In the genomic region with DNA sequence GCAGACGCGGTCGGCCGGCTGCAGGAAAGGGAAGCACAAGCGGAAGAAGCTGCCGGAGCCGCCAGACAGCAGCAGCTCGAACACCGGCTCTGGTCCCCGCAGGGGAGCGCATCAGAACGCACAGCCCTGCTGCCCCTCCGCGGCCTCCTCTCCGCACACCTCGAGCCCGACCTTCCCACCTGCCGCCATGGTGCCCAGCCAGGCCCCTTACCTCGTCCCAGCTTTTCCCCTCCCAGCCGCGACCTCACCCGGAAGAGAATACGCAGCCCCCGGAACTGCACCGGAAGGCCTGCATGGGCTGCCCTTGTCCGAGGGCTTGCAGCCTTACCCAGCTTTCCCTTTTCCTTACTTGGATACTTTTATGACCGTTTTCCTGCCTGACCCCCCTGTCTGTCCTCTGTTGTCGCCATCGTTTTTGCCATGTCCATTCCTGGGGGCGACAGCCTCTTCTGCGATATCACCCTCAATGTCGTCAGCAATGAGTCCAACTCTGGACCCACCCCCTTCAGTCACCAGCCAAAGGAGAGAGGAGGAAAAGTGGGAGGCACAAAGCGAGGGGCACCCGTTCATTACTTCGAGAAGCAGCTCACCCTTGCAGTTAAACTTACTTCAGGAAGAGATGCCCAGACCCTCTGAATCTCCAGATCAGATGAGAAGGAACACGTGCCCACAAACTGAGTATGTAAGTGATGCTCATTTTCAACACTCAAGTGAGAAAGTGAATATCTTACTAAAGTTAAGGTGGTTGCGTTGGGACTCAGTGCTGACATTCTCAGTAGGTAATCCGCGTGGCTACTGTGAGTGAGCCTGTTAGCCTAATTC, we compare ENCODE assay signal across 1 cellular context.
TF ChIP-seq lines count a peak whose summit lies in the region.

No MANE protein-coding gene starts in this region.

TF ChIP-seq in K562, 482 proteins besides CTCF, POLR2A, EP300 and RAD21 (continued from another document and continues in another):
- TF ChIP-seq MTA2 (IDR thresholded peaks at IDR 0.05; ENCODE audit: low read depth): peak; percentile 74
- TF ChIP-seq, protein P1, sequence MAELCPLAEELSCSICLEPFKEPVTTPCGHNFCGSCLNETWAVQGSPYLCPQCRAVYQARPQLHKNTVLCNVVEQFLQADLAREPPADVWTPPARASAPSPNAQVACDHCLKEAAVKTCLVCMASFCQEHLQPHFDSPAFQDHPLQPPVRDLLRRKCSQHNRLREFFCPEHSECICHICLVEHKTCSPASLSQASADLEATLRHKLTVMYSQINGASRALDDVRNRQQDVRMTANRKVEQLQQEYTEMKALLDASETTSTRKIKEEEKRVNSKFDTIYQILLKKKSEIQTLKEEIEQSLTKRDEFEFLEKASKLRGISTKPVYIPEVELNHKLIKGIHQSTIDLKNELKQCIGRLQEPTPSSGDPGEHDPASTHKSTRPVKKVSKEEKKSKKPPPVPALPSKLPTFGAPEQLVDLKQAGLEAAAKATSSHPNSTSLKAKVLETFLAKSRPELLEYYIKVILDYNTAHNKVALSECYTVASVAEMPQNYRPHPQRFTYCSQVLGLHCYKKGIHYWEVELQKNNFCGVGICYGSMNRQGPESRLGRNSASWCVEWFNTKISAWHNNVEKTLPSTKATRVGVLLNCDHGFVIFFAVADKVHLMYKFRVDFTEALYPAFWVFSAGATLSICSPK (IDR thresholded peaks at IDR 0.05; ENCODE audit: borderline replicate concordance): no peak
- TF ChIP-seq JUN (IDR thresholded peaks at IDR 0.05; ENCODE audit: borderline replicate concordance, low read depth, low read length): no peak
- no peak for TF ChIP-seq JUN (CRISPR knock-in tag; IDR thresholded peaks at IDR 0.05; ENCODE audit: borderline replicate concordance)
- no peak for TF ChIP-seq BRF1 (IDR thresholded peaks at IDR 0.05; ENCODE audit: borderline replicate concordance, extremely low read depth, insufficient read length)
- no peak for TF ChIP-seq POLR2AphosphoS2 (IDR thresholded peaks at IDR 0.05; ENCODE audit: low read length)
- TF ChIP-seq ZNF140 (CRISPR knock-in tag; IDR thresholded peaks at IDR 0.05): no peak
- TF ChIP-seq CCAR2 (IDR thresholded peaks at IDR 0.05; ENCODE audit: low read depth, low read length): no peak
- TF ChIP-seq SOX6 (IDR thresholded peaks at IDR 0.05): no peak
- TF ChIP-seq MYNN (IDR thresholded peaks at IDR 0.05): no peak
- no peak for TF ChIP-seq MYNN (CRISPR knock-in tag; IDR thresholded peaks at IDR 0.05)
- peak; percentile 65; the same call in 1 of the 2 replicates for TF ChIP-seq CTBP1 (IDR thresholded peaks at IDR 0.05; ENCODE audit: borderline replicate concordance)
- TF ChIP-seq ESRRB (CRISPR knock-in tag; IDR thresholded peaks at IDR 0.05; ENCODE audit: borderline replicate concordance): no peak
- TF ChIP-seq BHLHE40 (IDR thresholded peaks at IDR 0.05; ENCODE audit: low read length): 0 out of 2 replicates have a peak, but pooled peaks have one; percentile 25
- TF ChIP-seq, protein P2, sequence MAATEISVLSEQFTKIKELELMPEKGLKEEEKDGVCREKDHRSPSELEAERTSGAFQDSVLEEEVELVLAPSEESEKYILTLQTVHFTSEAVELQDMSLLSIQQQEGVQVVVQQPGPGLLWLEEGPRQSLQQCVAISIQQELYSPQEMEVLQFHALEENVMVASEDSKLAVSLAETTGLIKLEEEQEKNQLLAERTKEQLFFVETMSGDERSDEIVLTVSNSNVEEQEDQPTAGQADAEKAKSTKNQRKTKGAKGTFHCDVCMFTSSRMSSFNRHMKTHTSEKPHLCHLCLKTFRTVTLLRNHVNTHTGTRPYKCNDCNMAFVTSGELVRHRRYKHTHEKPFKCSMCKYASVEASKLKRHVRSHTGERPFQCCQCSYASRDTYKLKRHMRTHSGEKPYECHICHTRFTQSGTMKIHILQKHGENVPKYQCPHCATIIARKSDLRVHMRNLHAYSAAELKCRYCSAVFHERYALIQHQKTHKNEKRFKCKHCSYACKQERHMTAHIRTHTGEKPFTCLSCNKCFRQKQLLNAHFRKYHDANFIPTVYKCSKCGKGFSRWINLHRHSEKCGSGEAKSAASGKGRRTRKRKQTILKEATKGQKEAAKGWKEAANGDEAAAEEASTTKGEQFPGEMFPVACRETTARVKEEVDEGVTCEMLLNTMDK (IDR thresholded peaks at IDR 0.05; ENCODE audit: borderline replicate concordance, insufficient read depth, low read depth, low read length, poor library complexity, severe bottlenecking): no peak
- no peak; the same call in 1 of the 2 replicates for TF ChIP-seq XRCC5 (IDR thresholded peaks at IDR 0.05; ENCODE audit: low read depth, low read length)
- TF ChIP-seq SFPQ (IDR thresholded peaks at IDR 0.05; ENCODE audit: low read depth, low read length): no peak
- no peak for TF ChIP-seq FOXJ3 (CRISPR knock-in tag; IDR thresholded peaks at IDR 0.05)
- TF ChIP-seq DACH1 (IDR thresholded peaks at IDR 0.05; ENCODE audit: partially characterized antibody): no peak
- no peak for TF ChIP-seq ZNF277 (CRISPR knock-in tag; IDR thresholded peaks at IDR 0.05; ENCODE audit: borderline replicate concordance)
- no peak for TF ChIP-seq DNMT1 (IDR thresholded peaks at IDR 0.05)
- no peak for TF ChIP-seq MECOM (CRISPR knock-in tag; IDR thresholded peaks at IDR 0.05)
- TF ChIP-seq SMAD2 (IDR thresholded peaks at IDR 0.05; ENCODE audit: low read depth, low read length): no peak
- TF ChIP-seq BDP1 (IDR thresholded peaks at IDR 0.05; ENCODE audit: insufficient read depth, insufficient read length): no peak
- TF ChIP-seq RBM17 (IDR thresholded peaks at IDR 0.05; ENCODE audit: borderline replicate concordance, low read depth, low read length): no peak
- peak; percentile 37 for TF ChIP-seq PRDM10 (IDR thresholded peaks at IDR 0.05; ENCODE audit: partially characterized antibody)
- no peak for TF ChIP-seq MAFG (tag; conservative IDR thresholded peaks at IDR 0.05)
- TF ChIP-seq ZNF699 (CRISPR knock-in tag; IDR thresholded peaks at IDR 0.05; ENCODE audit: insufficient replicate concordance): no peak
- TF ChIP-seq RBBP5 (IDR thresholded peaks at IDR 0.05; ENCODE audit: borderline replicate concordance, insufficient read depth, low read length, poor library complexity, severe bottlenecking): peak; percentile 85
- TF ChIP-seq, protein P3, sequence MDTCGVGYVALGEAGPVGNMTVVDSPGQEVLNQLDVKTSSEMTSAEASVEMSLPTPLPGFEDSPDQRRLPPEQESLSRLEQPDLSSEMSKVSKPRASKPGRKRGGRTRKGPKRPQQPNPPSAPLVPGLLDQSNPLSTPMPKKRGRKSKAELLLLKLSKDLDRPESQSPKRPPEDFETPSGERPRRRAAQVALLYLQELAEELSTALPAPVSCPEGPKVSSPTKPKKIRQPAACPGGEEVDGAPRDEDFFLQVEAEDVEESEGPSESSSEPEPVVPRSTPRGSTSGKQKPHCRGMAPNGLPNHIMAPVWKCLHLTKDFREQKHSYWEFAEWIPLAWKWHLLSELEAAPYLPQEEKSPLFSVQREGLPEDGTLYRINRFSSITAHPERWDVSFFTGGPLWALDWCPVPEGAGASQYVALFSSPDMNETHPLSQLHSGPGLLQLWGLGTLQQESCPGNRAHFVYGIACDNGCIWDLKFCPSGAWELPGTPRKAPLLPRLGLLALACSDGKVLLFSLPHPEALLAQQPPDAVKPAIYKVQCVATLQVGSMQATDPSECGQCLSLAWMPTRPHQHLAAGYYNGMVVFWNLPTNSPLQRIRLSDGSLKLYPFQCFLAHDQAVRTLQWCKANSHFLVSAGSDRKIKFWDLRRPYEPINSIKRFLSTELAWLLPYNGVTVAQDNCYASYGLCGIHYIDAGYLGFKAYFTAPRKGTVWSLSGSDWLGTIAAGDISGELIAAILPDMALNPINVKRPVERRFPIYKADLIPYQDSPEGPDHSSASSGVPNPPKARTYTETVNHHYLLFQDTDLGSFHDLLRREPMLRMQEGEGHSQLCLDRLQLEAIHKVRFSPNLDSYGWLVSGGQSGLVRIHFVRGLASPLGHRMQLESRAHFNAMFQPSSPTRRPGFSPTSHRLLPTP (IDR thresholded peaks at IDR 0.05; ENCODE audit: borderline replicate concordance, extremely low read depth, insufficient read length): no peak
- TF ChIP-seq RUNX1 (IDR thresholded peaks at IDR 0.05; ENCODE audit: low read depth): no peak
- TF ChIP-seq TOE1 (IDR thresholded peaks at IDR 0.05; ENCODE audit: borderline replicate concordance): peak; percentile 54
- TF ChIP-seq TOE1 (CRISPR knock-in tag; IDR thresholded peaks at IDR 0.05; ENCODE audit: borderline replicate concordance, low read depth): no peak
- TF ChIP-seq CHD4 (IDR thresholded peaks at IDR 0.05; ENCODE audit: insufficient read depth, insufficient replicate concordance, low read depth, low read length, poor library complexity, severe bottlenecking): no peak
- TF ChIP-seq ZNF561 (CRISPR knock-in tag; conservative IDR thresholded peaks at IDR 0.05): no peak
- TF ChIP-seq GTF2E2 (tag; IDR thresholded peaks at IDR 0.05): no peak
- TF ChIP-seq CBX5 (IDR thresholded peaks at IDR 0.05; ENCODE audit: borderline replicate concordance, low read depth): no peak
- TF ChIP-seq, protein P4, sequence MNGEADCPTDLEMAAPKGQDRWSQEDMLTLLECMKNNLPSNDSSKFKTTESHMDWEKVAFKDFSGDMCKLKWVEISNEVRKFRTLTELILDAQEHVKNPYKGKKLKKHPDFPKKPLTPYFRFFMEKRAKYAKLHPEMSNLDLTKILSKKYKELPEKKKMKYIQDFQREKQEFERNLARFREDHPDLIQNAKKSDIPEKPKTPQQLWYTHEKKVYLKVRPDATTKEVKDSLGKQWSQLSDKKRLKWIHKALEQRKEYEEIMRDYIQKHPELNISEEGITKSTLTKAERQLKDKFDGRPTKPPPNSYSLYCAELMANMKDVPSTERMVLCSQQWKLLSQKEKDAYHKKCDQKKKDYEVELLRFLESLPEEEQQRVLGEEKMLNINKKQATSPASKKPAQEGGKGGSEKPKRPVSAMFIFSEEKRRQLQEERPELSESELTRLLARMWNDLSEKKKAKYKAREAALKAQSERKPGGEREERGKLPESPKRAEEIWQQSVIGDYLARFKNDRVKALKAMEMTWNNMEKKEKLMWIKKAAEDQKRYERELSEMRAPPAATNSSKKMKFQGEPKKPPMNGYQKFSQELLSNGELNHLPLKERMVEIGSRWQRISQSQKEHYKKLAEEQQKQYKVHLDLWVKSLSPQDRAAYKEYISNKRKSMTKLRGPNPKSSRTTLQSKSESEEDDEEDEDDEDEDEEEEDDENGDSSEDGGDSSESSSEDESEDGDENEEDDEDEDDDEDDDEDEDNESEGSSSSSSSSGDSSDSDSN (IDR thresholded peaks at IDR 0.05; ENCODE audit: borderline replicate concordance in 1 of 2, low read depth in 2 of 2, low read length in 2 of 2): peak in 1 of 2 experiments; percentile 14; a peak in 1 of 4 replicates
- no peak for TF ChIP-seq ZNF146 (CRISPR knock-in tag; IDR thresholded peaks at IDR 0.05; ENCODE audit: unreplicated experiment)
- no peak for TF ChIP-seq ADNP (tag; IDR thresholded peaks at IDR 0.05)
- no peak for TF ChIP-seq CEBPG (CRISPR knock-in tag; IDR thresholded peaks at IDR 0.05)
- no peak for TF ChIP-seq CEBPG (tag; conservative IDR thresholded peaks at IDR 0.05 in 1 of 2, IDR thresholded peaks at IDR 0.05 in 1 of 2)
- TF ChIP-seq NR2C2 (CRISPR knock-in tag; IDR thresholded peaks at IDR 0.05): peak; percentile 97
- peak; percentile 99 for TF ChIP-seq NR2C2 (tag; IDR thresholded peaks at IDR 0.05)
- TF ChIP-seq CCNT2 (IDR thresholded peaks at IDR 0.05; ENCODE audit: borderline replicate concordance, extremely low read depth, insufficient read length, low read depth, low read length): no peak
